Comparison of ENCODE assay signal across 8 cellular contexts in genomic region chr1:89822109-89822962, GRCh38. TPM values are rescaled to one million over a fixed set of nuclear protein-coding genes. Genes with fewer than 3 reads are reported as not detected.
A peak's percentile ranks its signal among the peaks of the same experiment; 100 is the strongest.
DNase-seq lines count a peak whose midpoint lies in the region; ATAC-seq, FAIRE-seq and TF ChIP-seq lines count a peak whose summit lies in the region.

No MANE protein-coding gene starts in this region.

- H3K27me3 ChIP-seq in endodermal cell (ENCODE audit: control insufficient read depth, insufficient read depth, low read length, poor library complexity, severe bottlenecking): peaks cover 34% of the 10 kb centered on the region
- peaks cover 32% of the 10 kb centered on the region for H3K27me3 ChIP-seq in osteoblast (ENCODE audit: insufficient read depth, low read length)

- H3K36me3 Mint-ChIP-seq in endodermal cell (ENCODE audit: low read depth): peaks cover 12% of the 10 kb centered on the region

- no peak for TF ChIP-seq CTCF in endodermal cell (conservative IDR thresholded peaks at IDR 0.05)
- no peak for TF ChIP-seq CTCF in osteoblast (IDR thresholded peaks at IDR 0.05; ENCODE audit: extremely low read depth, low read depth, low read length)

- H3K4me3 ChIP-seq in endodermal cell (ENCODE audit: low read length) (peak overlapping the region; percentile 83), osteoblast (ENCODE audit: insufficient read depth, low read length) (peak overlapping the region; percentile 76)

- ATAC-seq in HG03378 (IDR thresholded peaks at IDR 0.05; ENCODE audit: unreplicated experiment): no peak

- H3K4me1 Mint-ChIP-seq in endodermal cell: peaks cover 13% of the 10 kb centered on the region

- no peaks in the 10 kb centered on the region for H3K9me3 ChIP-seq in endodermal cell (ENCODE audit: control insufficient read depth, low read length)
- no peaks in the 10 kb centered on the region for H3K9me3 ChIP-seq in osteoblast (ENCODE audit: low read depth, low read length)

- H2AFZ ChIP-seq in osteoblast (ENCODE audit: low read length): peak overlapping the region; percentile 90

- H3K27ac ChIP-seq in endodermal cell (ENCODE audit: low read depth, low read length): no peak overlapping the region
- H3K27ac ChIP-seq in osteoblast (ENCODE audit: low read depth, low read length): no peak overlapping the region

- H3K36me3 ChIP-seq in endodermal cell (ENCODE audit: control insufficient read depth, insufficient read depth, low read length) (no peaks in the 10 kb centered on the region), osteoblast (ENCODE audit: insufficient read depth, low read length) (no peaks in the 10 kb centered on the region)

- no peaks in the 10 kb centered on the region for H3K79me2 ChIP-seq in osteoblast (ENCODE audit: insufficient read depth, low read length)

- WGBS in endodermal cell (ENCODE audit: insufficient coverage in 1 of 2, insufficient read length in 1 of 2), 2 experiments: 62 to 73% methylated on average over 10 to 17 of the region's 17 CpGs

- H4K20me1 ChIP-seq in osteoblast (ENCODE audit: insufficient read depth, low read length): no peaks in the 10 kb centered on the region

- no peaks in the 10 kb centered on the region for H3K9me3 Mint-ChIP-seq in endodermal cell

- peak overlapping the region; percentile 74 for H3K27ac Mint-ChIP-seq in endodermal cell

- TF ChIP-seq POLR2A in GM12892 (IDR thresholded peaks at IDR 0.05; ENCODE audit: low read depth, low read length): no peak

- H3K4me2 ChIP-seq in osteoblast (ENCODE audit: insufficient read depth, low read length): peak overlapping the region; percentile 87

- DNase-seq in NCI-H748 (lab: John Stamatoyannopoulos, UW; ENCODE audit: unreplicated experiment) (peak; percentile 25), NCI-H748 treated with DMSO at 0.1 percent for 48 hours (lab: John Stamatoyannopoulos, UW) (no peak), OCI-M1 (lab: John Stamatoyannopoulos, UW) (peak; percentile 78), endodermal cell (peak; percentile 71), osteoblast (ENCODE audit: insufficient read length, low spot score, missing footprints) (peak; percentile 46), H4 (ENCODE audit: low spot score) (no peak), GM12892 (ENCODE audit: insufficient read length) (no peak)

- H3K9ac ChIP-seq in endodermal cell (ENCODE audit: extremely low read depth, low read length, poor library complexity, severe bottlenecking): peak overlapping the region; percentile 71

- peaks cover 22% of the 10 kb centered on the region for H3K27me3 Mint-ChIP-seq in endodermal cell (ENCODE audit: insufficient read depth)

- H3K4me3 Mint-ChIP-seq in endodermal cell: peak overlapping the region; percentile 65

- FAIRE-seq in GM12892 (lab: Jason Lieb, UNC): no peak

- H3K4me1 ChIP-seq in endodermal cell (ENCODE audit: control insufficient read depth, insufficient read depth, low read length) (no peaks in the 10 kb centered on the region), osteoblast (ENCODE audit: insufficient read depth, low read length) (peaks cover 6% of the 10 kb centered on the region)

RNA-seq across cellular contexts. Expression of gene LRRC8D, which starts 1.5 kb away (rescaled TPM):
- total RNA-seq in endodermal cell: 10 to 100 TPM; 23.8 to 33.8 TPM
- polyA plus RNA-seq in endodermal cell (2013, experiment 1 of 2): 26.5 TPM
- 21.1 TPM for polyA plus RNA-seq in endodermal cell (2013, experiment 2 of 2)
- total RNA-seq in osteoblast: 23.6 and 30.4 TPM in 2 replicates
- total RNA-seq in H4 (2014; rRNA removed; shearing (Covaris generic)): 22.9 and 25.2 TPM in 2 replicates
- polyA plus RNA-seq in GM12892 (2012; ENCODE audit: missing spikeins): 8.1 TPM

Comparison
In these comparisons a context has a peak if more than half of its experiments do, and no peak if none do; other contexts are left out.
1. DNase-seq: peak in NCI-H748 (single experiment), OCI-M1 (single experiment), endodermal cell (single experiment) and osteoblast (single experiment); none in NCI-H748 treated with DMSO at 0.1 percent for 48 hours (single experiment), H4 (single experiment) and GM12892 (single experiment).